In genomic region chr9:107337676-107338590, GRCh38 we compare ENCODE assay signal across 1 cellular context.
TF ChIP-seq lines count a peak whose summit lies in the region.

No MANE protein-coding gene starts in this region.

TF ChIP-seq in SK-N-SH, 30 proteins besides CTCF, POLR2A, EP300 and RAD21 (continued from another document):
- TF ChIP-seq, protein P1, sequence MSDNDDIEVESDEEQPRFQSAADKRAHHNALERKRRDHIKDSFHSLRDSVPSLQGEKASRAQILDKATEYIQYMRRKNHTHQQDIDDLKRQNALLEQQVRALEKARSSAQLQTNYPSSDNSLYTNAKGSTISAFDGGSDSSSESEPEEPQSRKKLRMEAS (IDR thresholded peaks at IDR 0.05; ENCODE audit: low read depth), result no peak
- TF ChIP-seq SIN3A (IDR thresholded peaks at IDR 0.05; ENCODE audit: borderline replicate concordance, low read depth, low read length) (no peak), FOSL2 (IDR thresholded peaks at IDR 0.05; ENCODE audit: borderline replicate concordance, low read depth) (no peak), NRF1 (IDR thresholded peaks at IDR 0.05; ENCODE audit: low read depth, low read length) (no peak)
